15 cellular contexts compared by ENCODE assay signal in genomic region chr1:201827321-201828281, GRCh38. TPM values are rescaled to one million over a fixed set of nuclear protein-coding genes. Genes with fewer than 3 reads are reported as not detected.
DNase-seq lines count a peak whose midpoint lies in the region; ATAC-seq, FAIRE-seq and TF ChIP-seq lines count a peak whose summit lies in the region.
"Had no signal": no experiment of that assay in that cellular context is flagged by ENCODE, and none has a peak within 500 bp of the region (broad histone marks: within the 10 kb centered on the region; RNA-seq: fewer than 3 reads in every experiment).

No MANE protein-coding gene starts in this region.

- peaks cover 4% of the 10 kb centered on the region for H3K79me1 ChIP-seq in neuronal stem cell (ENCODE audit: low read depth, low read length)

- no peaks in the 10 kb centered on the region for H3K27me3 Mint-ChIP-seq in Caco-2 (ENCODE audit: insufficient read depth, unreplicated experiment)

- no peak overlapping the region for H3K27ac Mint-ChIP-seq in Caco-2 (ENCODE audit: unreplicated experiment)
- H3K27ac Mint-ChIP-seq: T-helper 1 cell treated with Interleukin-12 subunit alpha and Interleukin-12 subunit beta and Interleukin-4 antibody, amounts not matched to agents 30 μg/mL and 1 μg/mL, for 36 hours had no signal

- H3K36me3 Mint-ChIP-seq in Caco-2 (ENCODE audit: insufficient read depth, unreplicated experiment) = peaks cover 26% of the 10 kb centered on the region

- H3K9me3 ChIP-seq in Caco-2 = no peaks in the 10 kb centered on the region
- H3K9me3 ChIP-seq in Loucy (ENCODE audit: insufficient read depth, low read depth, low read length) = no peaks in the 10 kb centered on the region
- H3K9me3 ChIP-seq in neuronal stem cell (replicated peaks in 1 of 2; ENCODE audit: control insufficient read depth in 2 of 2, insufficient read depth in 1 of 2, low read depth in 1 of 2, low read length in 2 of 2) = no peaks in the 10 kb centered on the region
- H3K9me3 ChIP-seq: gastroesophageal sphincter had no signal

- H3K27me3 ChIP-seq in Caco-2 (replicated peaks; ENCODE audit: control insufficient read depth, insufficient read depth, low read length) = no peaks in the 10 kb centered on the region
- H3K27me3 ChIP-seq in Loucy (ENCODE audit: insufficient read depth, low read length, poor library complexity, severe bottlenecking) = peaks cover 4% of the 10 kb centered on the region
- no peaks in the 10 kb centered on the region for H3K27me3 ChIP-seq in dorsolateral prefrontal cortex
- no peaks in the 10 kb centered on the region for H3K27me3 ChIP-seq in neuronal stem cell (ENCODE audit: control insufficient read depth in 3 of 3, insufficient read depth in 3 of 3, low read depth in 1 of 3, low read length in 3 of 3)
- H3K27me3 ChIP-seq: gastroesophageal sphincter had no signal

- H3K9me3 Mint-ChIP-seq in Caco-2 (ENCODE audit: unreplicated experiment) = no peaks in the 10 kb centered on the region
- H3K9me3 Mint-ChIP-seq: T-helper 1 cell treated with Interleukin-12 subunit alpha and Interleukin-12 subunit beta and Interleukin-4 antibody, amounts not matched to agents 30 μg/mL and 1 μg/mL, for 36 hours had no signal

- H3K9ac ChIP-seq in Loucy (ENCODE audit: low read depth, low read length, poor library complexity, severe bottlenecking) (no peak overlapping the region), neuronal stem cell (ENCODE audit: low read depth, low read length, poor library complexity) (no peak overlapping the region)

- H2BK5ac ChIP-seq in neuronal stem cell (ENCODE audit: low read length) = no peak overlapping the region

- no peak overlapping the region for H3K4ac ChIP-seq in neuronal stem cell (ENCODE audit: low read length)

- H3K4me2 ChIP-seq in Loucy (ENCODE audit: low read depth, low read length, poor library complexity, severe bottlenecking) = peak overlapping the region; percentile 17
- no peak overlapping the region for H3K4me2 ChIP-seq in neuronal stem cell (ENCODE audit: insufficient read depth, low read length, poor library complexity, severe bottlenecking)

- H3K4me3 ChIP-seq in Caco-2 (ENCODE audit: low read depth, low read length) (no peak overlapping the region), Loucy (ENCODE audit: low read length, poor library complexity, severe bottlenecking) (no peak overlapping the region), dorsolateral prefrontal cortex (peak overlapping the region in 2 of 59 donors; percentile 95 to 97), neuronal stem cell (ENCODE audit: low read length in 2 of 2) (no peak overlapping the region)
- H3K4me3 ChIP-seq: gastroesophageal sphincter had no signal

- WGBS in neuronal stem cell (ENCODE audit: extremely low coverage in 2 of 2, insufficient read length in 2 of 2, insufficient replicate concordance in 1 of 2), 2 donors = no CpG with 5 or more reads among the region's 12 CpGs

- CTCF ChIA-PET in Caco-2 (lab: Charles Lee) = no interaction called here

- H3K23ac ChIP-seq in neuronal stem cell (ENCODE audit: low read depth, low read length, poor library complexity) = no peak overlapping the region

- H3K4me1 ChIP-seq in Caco-2 (peaks cover 11% of the 10 kb centered on the region; the same call in 1 of the 2 replicates), Loucy (ENCODE audit: insufficient read depth, low read length, poor library complexity, severe bottlenecking) (peaks cover 33% of the 10 kb centered on the region), neuronal stem cell (ENCODE audit: control insufficient read depth in 2 of 2, insufficient read depth in 1 of 2, low read depth in 1 of 2, low read length in 2 of 2) (peaks cover 10% of the 10 kb centered on the region in 2 donors)

- no peak overlapping the region for H2BK15ac ChIP-seq in neuronal stem cell (ENCODE audit: low read length)

- H2BK12ac ChIP-seq in neuronal stem cell (ENCODE audit: low read length) = no peak overlapping the region

- H2BK120ac ChIP-seq in neuronal stem cell (ENCODE audit: low read depth, low read length) = no peak overlapping the region

- peaks cover 21% of the 10 kb centered on the region for H3K4me1 Mint-ChIP-seq in Caco-2 (ENCODE audit: low read depth, unreplicated experiment)

- intact Hi-C loops in Caco-2 (cut with micrococcal nuclease; ENCODE audit: unreplicated experiment) = no loop called here
- intact Hi-C loops in dorsolateral prefrontal cortex (cut with DNase I) = loop anchor here (2.0 to 5.0 kb wide), 4 partner anchors 60 to 145 kb away; partner anchors contain the start of genes SHISA4 (in 2 of the 2) and TIMM17A (in 1 of the 2)

- TF ChIP-seq CTCF in Caco-2 (IDR thresholded peaks at IDR 0.05; ENCODE audit: insufficient read depth in 1 of 2, low read depth in 1 of 2, low read length in 1 of 2, severe bottlenecking in 1 of 2, unreplicated experiment in 1 of 2) = no peak
- TF ChIP-seq CTCF in Loucy (conservative IDR thresholded peaks at IDR 0.05; ENCODE audit: low read length) = no peak
- no peak for TF ChIP-seq CTCF in dorsolateral prefrontal cortex (IDR thresholded peaks at IDR 0.05 in 54 of 56, conservative IDR thresholded peaks at IDR 0.05 in 2 of 56; ENCODE audit: low read depth in 1 of 56, partially characterized antibody in 56 of 56)
- no peak for TF ChIP-seq CTCF in GM13976 (IDR thresholded peaks at IDR 0.05; ENCODE audit: borderline replicate concordance, control extremely low read depth, extremely low read depth, insufficient read depth, missing control alignments)

- H4K20me1 ChIP-seq in Loucy (ENCODE audit: insufficient read depth, low read length, poor library complexity, severe bottlenecking) = peaks cover 31% of the 10 kb centered on the region

- H3F3A ChIP-seq in Loucy (ENCODE audit: low read depth) = no peaks in the 10 kb centered on the region

- peak overlapping the region; percentile 93 for H3K4me3 Mint-ChIP-seq in Caco-2 (ENCODE audit: unreplicated experiment)
- H3K4me3 Mint-ChIP-seq: CD14-positive monocyte; T-helper 1 cell treated with Interleukin-12 subunit alpha and Interleukin-12 subunit beta and Interleukin-4 antibody, amounts not matched to agents 30 μg/mL and 1 μg/mL, for 36 hours had no signal

- H3K36me3 ChIP-seq in Caco-2 (ENCODE audit: control insufficient read depth, insufficient read depth, low read length) = no peaks in the 10 kb centered on the region
- no peaks in the 10 kb centered on the region for H3K36me3 ChIP-seq in Loucy (ENCODE audit: insufficient read depth, low read length)
- H3K36me3 ChIP-seq in neuronal stem cell (replicated peaks in 1 of 2; ENCODE audit: control insufficient read depth in 2 of 2, insufficient read depth in 2 of 2, low read length in 2 of 2) = peaks cover 4 to 31% of the 10 kb centered on the region in 2 donors
- H3K36me3 ChIP-seq: gastroesophageal sphincter had no signal

- POLR2A ChIA-PET in Caco-2 (lab: Charles Lee) = no interaction called here

- peak overlapping the region in 34 of 59 donors; percentile 2 to 97 (median 46) for H3K27ac ChIP-seq in dorsolateral prefrontal cortex
- H3K27ac ChIP-seq in neuronal stem cell (replicated peaks; ENCODE audit: low read length) = no peak overlapping the region
- H3K27ac ChIP-seq: gastroesophageal sphincter had no signal

- ATAC-seq in GM18870 (IDR thresholded peaks at IDR 0.05; ENCODE audit: unreplicated experiment) = no peak

- no TSS peak for BruUV-seq in Caco-2 (replicated peaks; lab: Mats Ljungman, UMichigan)

- no peak for DNase-seq in Caco-2
- no peak for DNase-seq in dorsolateral prefrontal cortex
- DNase-seq in neuronal stem cell (ENCODE audit: low spot score) = no peak
- DNase-seq in GM13976 (ENCODE audit: low spot score) = no peak
- no peak for DNase-seq in T1000 (lab: John Stamatoyannopoulos, UW)
- DNase-seq in RCC 7860 (ENCODE audit: low spot score) = no peak
- DNase-seq: amniotic stem cell, NCI-H1105 treated with DMSO at 0.1 percent for 48 hours, NCI-H345 had no signal

- H3K14ac ChIP-seq in neuronal stem cell (ENCODE audit: low read length) = no peak overlapping the region

- peaks cover 36% of the 10 kb centered on the region for H3K79me2 ChIP-seq in Loucy (ENCODE audit: insufficient read depth, low read length)

- H2AFZ ChIP-seq in Loucy (ENCODE audit: low read length) = no peak overlapping the region
- no peak overlapping the region for H2AFZ ChIP-seq in neuronal stem cell (ENCODE audit: low read length)

- in situ Hi-C loops in GM13976 (cut with MboI; ENCODE audit: low sequenced_read_pairs, unreplicated experiment) = no loop called here

- no peak for FAIRE-seq in RCC 7860 (lab: Jason Lieb, UNC)
- FAIRE-seq: GM19239 had no signal

- H3K9me2 ChIP-seq in Loucy (replicated peaks; ENCODE audit: low read depth, low read length) = no peaks in the 10 kb centered on the region

- H4K91ac ChIP-seq in neuronal stem cell (ENCODE audit: low read depth, low read length, poor library complexity) = no peak overlapping the region

- H2AK5ac ChIP-seq in neuronal stem cell (ENCODE audit: low read depth, low read length) = peak overlapping the region; percentile 76

- H4K8ac ChIP-seq in neuronal stem cell (ENCODE audit: low read depth, low read length) = no peak overlapping the region

- H3K18ac ChIP-seq in neuronal stem cell (ENCODE audit: low read length) = no peak overlapping the region

RNA-seq across cellular contexts. Expression of gene IPO9, which starts 1.4 kb away (rescaled TPM):
- 95.1 and 107 TPM in 2 replicates for total RNA-seq in Caco-2 (2022)
- 10 to 100 TPM; 39.9 to 70.3 (median 56.0) TPM for total RNA-seq in dorsolateral prefrontal cortex
- polyA plus RNA-seq in neuronal stem cell (2013, experiment 1 of 2) = 67.4 TPM
- polyA plus RNA-seq in neuronal stem cell (2013, experiment 2 of 2) = 68.8 TPM
